ENCODE assay signal across 14 cellular contexts in genomic region chr11:75491465-75491864, GRCh38. TPM values are rescaled to one million over a fixed set of nuclear protein-coding genes. Genes with fewer than 3 reads are reported as not detected.
"Had no signal": no experiment of that assay in that cellular context is flagged by ENCODE, and none has a peak within 500 bp of the region (broad histone marks: within the 10 kb centered on the region; RNA-seq: fewer than 3 reads in every experiment).

No MANE protein-coding gene starts in this region.

- H3K4me3 Mint-ChIP-seq: immature natural killer cell, natural killer cell had no signal

- H3K27ac ChIP-seq: dorsolateral prefrontal cortex, esophagus squamous epithelium, SJCRH30, transverse colon had no signal

- H3K9me3 ChIP-seq: esophagus squamous epithelium, SJCRH30, transverse colon had no signal

- H3K27me3 ChIP-seq: dorsolateral prefrontal cortex, esophagus squamous epithelium, SJCRH30, transverse colon had no signal

- H3K4me1 ChIP-seq: transverse colon had no signal

- DNase-seq: anterior cingulate cortex, cerebellar nuclear complex, dorsolateral prefrontal cortex, esophagus squamous epithelium, foreskin fibroblast, natural killer cell, SJCRH30, substantia nigra, T1000 had no signal

- H3K36me3 Mint-ChIP-seq: natural killer cell had no signal

- H3K4me3 ChIP-seq: dorsolateral prefrontal cortex, esophagus squamous epithelium, lung, SJCRH30, skin epidermis, transverse colon had no signal

- H3K36me3 ChIP-seq: esophagus squamous epithelium, SJCRH30, transverse colon had no signal

- H3K9me3 Mint-ChIP-seq: activated T-helper 1 cell treated with anti-CD3 and anti-CD28 coated beads, Interleukin-12 subunit alpha, Interleukin-12 subunit beta, Interleukin-2, Interleukin-4 antibody, amounts not matched to agents 30 ng/mL and 10 ng/mL and 1 ng/mL, durations not matched to agents 14 hours and 24 hours and 36 hours; immature natural killer cell; natural killer cell had no signal

RNA-seq across cellular contexts. Expression of gene KLHL35, which starts 58.5 kb away (rescaled TPM):
- total RNA-seq: SJCRH30 had no signal
